Comparison of ENCODE assay signal across 29 cellular contexts in genomic region chr12:113108308-113108707, GRCh38. TPM values are rescaled to one million over a fixed set of nuclear protein-coding genes. Genes with fewer than 3 reads are reported as not detected.
"Had no signal": no experiment of that assay in that cellular context is flagged by ENCODE, and none has a peak within 500 bp of the region (broad histone marks: within the 10 kb centered on the region; RNA-seq: fewer than 3 reads in every experiment).

No MANE protein-coding gene starts in this region.

- ATAC-seq: activated CD8-positive, alpha-beta memory T cell treated with anti-CD3 and anti-CD28 coated beads, Interleukin-2, amount 10 ng/mL, durations not matched to agents 7 days and 5 days; activated naive CD4-positive, alpha-beta T cell treated with anti-CD3 and anti-CD28 coated beads, Interleukin-2, amount 50 U/mL, for 72 hours; activated naive CD8-positive, alpha-beta T cell treated with anti-CD3 and anti-CD28 coated beads, Interleukin-2, amount 50 U/mL, for 24 hours; body of pancreas; PC-3; SK-N-SH treated with all-trans-retinoic acid at 6 μM for 48 hours had no signal

- H3K4me3 ChIP-seq: ascending aorta, body of pancreas, SJSA1 had no signal

- H3K27me3 ChIP-seq: body of pancreas had no signal

- H3K27me3 Mint-ChIP-seq: activated naive CD8-positive, alpha-beta T cell treated with anti-CD3 and anti-CD28 coated beads, Interleukin-2, amount 50 U/mL, for 24 hours; activated T-cell treated with anti-CD3 and anti-CD28 coated beads, Interleukin-2, amount 50 U/mL, for 24 hours had no signal

- H3K4me1 ChIP-seq: ascending aorta, SJSA1 had no signal

- FAIRE-seq: bronchial epithelial cell, RCC 7860 had no signal

- H3K27ac Mint-ChIP-seq: activated CD8-positive, alpha-beta memory T cell treated with anti-CD3 and anti-CD28 coated beads, Interleukin-2, amount 10 ng/mL, durations not matched to agents 7 days and 5 days; activated naive CD4-positive, alpha-beta T cell treated with anti-CD3 and anti-CD28 coated beads, Interleukin-2, amount 50 U/mL, for 72 hours; activated naive CD8-positive, alpha-beta T cell treated with anti-CD3 and anti-CD28 coated beads, Interleukin-2, amount 50 U/mL, for 24 hours; activated T-cell treated with anti-CD3 and anti-CD28 coated beads, Interleukin-2, amount 50 U/mL, for 24 hours; activated T-helper 1 cell treated with anti-CD3 and anti-CD28 coated beads, Interleukin-12 subunit alpha, Interleukin-12 subunit beta, Interleukin-2, Interleukin-4 antibody, amounts not matched to agents 30 ng/mL and 10 ng/mL and 1 ng/mL, durations not matched to agents 14 hours and 24 hours and 36 hours had no signal

- H3K36me3 Mint-ChIP-seq: activated CD8-positive, alpha-beta memory T cell treated with anti-CD3 and anti-CD28 coated beads, Interleukin-2, amount 10 ng/mL, durations not matched to agents 7 days and 5 days; activated naive CD4-positive, alpha-beta T cell treated with anti-CD3 and anti-CD28 coated beads, Interleukin-2, amount 50 U/mL, for 72 hours had no signal

- H3K4me3 Mint-ChIP-seq: activated CD8-positive, alpha-beta memory T cell treated with anti-CD3 and anti-CD28 coated beads, Interleukin-2, amount 10 ng/mL, durations not matched to agents 7 days and 5 days; activated naive CD8-positive, alpha-beta T cell treated with anti-CD3 and anti-CD28 coated beads, Interleukin-2, amount 50 U/mL, for 24 hours; activated T-cell treated with anti-CD3 and anti-CD28 coated beads, Interleukin-2, amount 50 U/mL, for 24 hours; activated T-helper 1 cell treated with anti-CD3 and anti-CD28 coated beads, Interleukin-12 subunit alpha, Interleukin-12 subunit beta, Interleukin-2, Interleukin-4 antibody, amounts not matched to agents 30 ng/mL and 10 ng/mL and 1 ng/mL, durations not matched to agents 14 hours and 24 hours and 36 hours had no signal

- H3K9me3 Mint-ChIP-seq: activated naive CD4-positive, alpha-beta T cell treated with anti-CD3 and anti-CD28 coated beads, Interleukin-2, amount 50 U/mL, for 72 hours; activated naive CD8-positive, alpha-beta T cell treated with anti-CD3 and anti-CD28 coated beads, Interleukin-2, amount 50 U/mL, for 24 hours; activated T-cell treated with anti-CD3 and anti-CD28 coated beads, Interleukin-2, amount 50 U/mL, for 24 hours; activated T-helper 1 cell treated with anti-CD3 and anti-CD28 coated beads, Interleukin-12 subunit alpha, Interleukin-12 subunit beta, Interleukin-2, Interleukin-4 antibody, amounts not matched to agents 30 ng/mL and 10 ng/mL and 1 ng/mL, durations not matched to agents 14 hours and 24 hours and 36 hours had no signal

- H3K36me3 ChIP-seq: ascending aorta, SJSA1 had no signal

- H3K27ac ChIP-seq: ascending aorta, body of pancreas, SJSA1 had no signal

- DNase-seq: activated CD4-positive, alpha-beta T cell treated with anti-CD3 and anti-CD28 coated beads for 48 hours; activated CD4-positive, alpha-beta T cell treated with anti-CD3 and anti-CD28 coated beads, Interleukin-2, amount 50 U/mL, for 48 hours; activated CD4-positive, CD25-positive, alpha-beta regulatory T cell treated with anti-CD3 and anti-CD28 coated beads, Interleukin-2, amount 50 U/mL, for 72 hours; activated CD8-positive, alpha-beta memory T cell treated with anti-CD3 and anti-CD28 coated beads, Interleukin-2, amount 10 ng/mL, durations not matched to agents 7 days and 5 days; activated effector memory CD4-positive, alpha-beta T cell treated with Interleukin-2 at 50 U/mL for 16 hours; activated naive CD4-positive, alpha-beta T cell; activated naive CD8-positive, alpha-beta T cell treated with anti-CD3 and anti-CD28 coated beads, Interleukin-2, amount 50 U/mL, for 24 hours; activated T-cell treated with anti-CD3 and anti-CD28 coated beads, Interleukin-2, amount 50 U/mL, for 24 hours; amniotic stem cell; body of pancreas; central memory CD4-positive, alpha-beta T cell; Kasumi-1; KBM-7; NCI-H1048; NCI-H146; NCI-H1930; NCI-H510A treated with DMSO at 0.1 percent for 48 hours; PC-3; SHP77; SW 1271 had no signal

- H3K9me3 ChIP-seq: ascending aorta, body of pancreas, SJSA1 had no signal

RNA-seq across cellular contexts. Expression of gene RASAL1, which starts 27.3 kb away (rescaled TPM):
- total RNA-seq: activated CD8-positive, alpha-beta memory T cell treated with anti-CD3 and anti-CD28 coated beads, Interleukin-2, amount 10 ng/mL, durations not matched to agents 7 days and 5 days; chondrocyte; SJSA1; T-helper 1 cell treated with Interleukin-12 subunit alpha and Interleukin-12 subunit beta and Interleukin-4 antibody, amounts not matched to agents 30 ng/mL and 1 ng/mL, for 36 hours had no signal

RNA-seq across cellular contexts. Expression of gene CFAP73, which starts 41.2 kb away (rescaled TPM):
- total RNA-seq: activated CD8-positive, alpha-beta memory T cell treated with anti-CD3 and anti-CD28 coated beads, Interleukin-2, amount 10 ng/mL, durations not matched to agents 7 days and 5 days; ascending aorta; bronchial epithelial cell; chondrocyte; PC-3; SJSA1 had no signal

RNA-seq across cellular contexts. Expression of gene DTX1, which starts 51.8 kb away (rescaled TPM):
- total RNA-seq: bronchial epithelial cell, chondrocyte, PC-3, SJSA1 had no signal
